In genomic region chr9:16689352-16689938, GRCh38 we compare ENCODE assay signal across 10 cellular contexts.
A peak's percentile ranks its signal among the peaks of the same experiment; 100 is the strongest.
DNase-seq lines count a peak whose midpoint lies in the region; ATAC-seq and TF ChIP-seq lines count a peak whose summit lies in the region.
"Had no signal": no experiment of that assay in that cellular context is flagged by ENCODE, and none has a peak within 500 bp of the region (broad histone marks: within the 10 kb centered on the region; RNA-seq: fewer than 3 reads in every experiment).

No MANE protein-coding gene starts in this region.

- dilution Hi-C loops in IMR-90 (cut with HindIII; ENCODE audit: low sequenced_read_pairs, unreplicated experiment): no loop called here

- H3K23ac ChIP-seq in IMR-90 (ENCODE audit: low read depth, low read length): no peak overlapping the region

- intact Hi-C loops in IMR-90 (cut with micrococcal nuclease) (no loop called here), sigmoid colon (cut with DNase I) (no loop called here), vagina (cut with DNase I) (no loop called here)

- no peak overlapping the region for H4K5ac ChIP-seq in IMR-90 (ENCODE audit: low read depth, low read length)

- H2AK5ac ChIP-seq in IMR-90 (ENCODE audit: low read depth, low read length): no peak overlapping the region

- H3K36me3 ChIP-seq in IMR-90 (ENCODE audit: control insufficient read depth, insufficient read depth, low read length): peaks cover 4% of the 10 kb centered on the region; the same call in 1 of the 2 replicates
- H3K36me3 ChIP-seq in sigmoid colon: no peaks in the 10 kb centered on the region
- no peaks in the 10 kb centered on the region for H3K36me3 ChIP-seq in vagina
- H3K36me3 ChIP-seq: gastroesophageal sphincter had no signal

- H3K27me3 ChIP-seq in IMR-90 (ENCODE audit: control insufficient read depth, insufficient read depth, low read length) (no peaks in the 10 kb centered on the region), sigmoid colon (no peaks in the 10 kb centered on the region), vagina (no peaks in the 10 kb centered on the region)
- H3K27me3 ChIP-seq: gastroesophageal sphincter had no signal

- ATAC-seq in IMR-90 (ENCODE audit: low read depth): no peak; the same call in 1 of the 2 replicates
- no peak for ATAC-seq in GM21528 (IDR thresholded peaks at IDR 0.05; ENCODE audit: low FRiP score, unreplicated experiment)
- ATAC-seq: activated naive CD4-positive, alpha-beta T cell treated with anti-CD3 and anti-CD28 coated beads, Interleukin-2, amount 50 U/mL, for 72 hours; gastroesophageal sphincter had no signal

- H4K8ac ChIP-seq in IMR-90 (ENCODE audit: low read depth in 2 of 2, low read length in 2 of 2): no peak overlapping the region

- H2AFZ ChIP-seq in IMR-90 (replicated peaks; ENCODE audit: low read length, poor library complexity): no peak overlapping the region

- no peaks in the 10 kb centered on the region for H4K20me1 ChIP-seq in IMR-90 (ENCODE audit: insufficient read depth, low read length)

- BruUV-seq in IMR-90 (replicated peaks; lab: Mats Ljungman, UMichigan): no TSS peak

- H3K79me1 ChIP-seq in IMR-90 (ENCODE audit: low read depth in 1 of 2, low read length in 2 of 2): peaks cover 38 to 67% of the 10 kb centered on the region in 2 experiments

- H2BK5ac ChIP-seq in IMR-90 (ENCODE audit: low read depth, low read length, poor library complexity, severe bottlenecking): no peak overlapping the region

- DNase-seq in IMR-90: peak; percentile 39
- peak; percentile 51 for DNase-seq in NCI-H526 treated with DMSO at 0.1 percent for 48 hours (lab: John Stamatoyannopoulos, UW)
- DNase-seq in fibroblast of pulmonary artery (ENCODE audit: low read depth): peak; percentile 38
- no peak for DNase-seq in sigmoid colon
- no peak for DNase-seq in activated CD4-positive, CD25-positive, alpha-beta regulatory T cell treated with anti-CD3 and anti-CD28 coated beads, Interleukin-2, amount 50 U/mL, for 72 hours
- DNase-seq in COLO829 (ENCODE audit: low spot score): no peak
- DNase-seq in vagina (ENCODE audit: extremely low spot score in 2 of 2): no peak

- H2BK120ac ChIP-seq in IMR-90 (ENCODE audit: low read depth, low read length): no peak overlapping the region

- no peak overlapping the region for H3K56ac ChIP-seq in IMR-90 (ENCODE audit: extremely low read depth, insufficient read depth, low read length)

- H3K27ac ChIP-seq in IMR-90 (ENCODE audit: insufficient read depth, low read length) (no peak overlapping the region), sigmoid colon (peak overlapping the region in 3 of 4 donors; percentile 49 to 61 (median 60)), vagina (no peak overlapping the region)

- TF ChIP-seq POLR2A in IMR-90 (IDR thresholded peaks at IDR 0.05; ENCODE audit: low read depth, low read length): no peak
- no peak for TF ChIP-seq POLR2A in sigmoid colon (IDR thresholded peaks at IDR 0.05)
- TF ChIP-seq POLR2A in vagina (IDR thresholded peaks at IDR 0.05): no peak

- CTCF ChIA-PET in IMR-90 (lab: Yijun Ruan, JAX): interaction anchor here (0.6 kb wide), 2 partner anchors 13 to 102 kb away, joined by 4 to 5 read pairs; no protein-coding TSS in a partner anchor

- no peak overlapping the region for H3K4me2 ChIP-seq in IMR-90 (ENCODE audit: low read depth, low read length)

- H3K9me1 ChIP-seq in IMR-90 (ENCODE audit: insufficient read depth, low read length): 0 out of 2 replicates have a peak, but pooled peaks cover 3% of the 10 kb centered on the region

- no peak overlapping the region for H3K9ac ChIP-seq in IMR-90 (ENCODE audit: low read depth, low read length)

- H3K9me3 ChIP-seq in IMR-90 (ENCODE audit: control insufficient read depth, insufficient read depth, low read length): no peaks in the 10 kb centered on the region
- H3K9me3 ChIP-seq in sigmoid colon: no peaks in the 10 kb centered on the region
- no peaks in the 10 kb centered on the region for H3K9me3 ChIP-seq in vagina
- H3K9me3 ChIP-seq: gastroesophageal sphincter had no signal

- H3K4me3 ChIP-seq in IMR-90 (ENCODE audit: insufficient read depth, low read depth, low read length) (no peak overlapping the region), fibroblast of pulmonary artery (replicated peaks; ENCODE audit: low read depth, low read length) (no peak overlapping the region), sigmoid colon (no peak overlapping the region), vagina (no peak overlapping the region)
- H3K4me3 ChIP-seq: gastroesophageal sphincter had no signal

- no peak overlapping the region for H2AK9ac ChIP-seq in IMR-90 (replicated peaks; ENCODE audit: low read depth, low read length, poor library complexity)

- H3K4me1 ChIP-seq in IMR-90 (ENCODE audit: control insufficient read depth, insufficient read depth, low read length) (peaks cover 3% of the 10 kb centered on the region; the same call in 1 of the 2 replicates), sigmoid colon (peaks cover 0 to 33% (median 24%) of the 10 kb centered on the region in 4 donors), vagina (no peaks in the 10 kb centered on the region)

- TF ChIP-seq CTCF in IMR-90 (conservative IDR thresholded peaks at IDR 0.05; ENCODE audit: low read depth, low read length) (no peak), fibroblast of pulmonary artery (IDR thresholded peaks at IDR 0.05; ENCODE audit: low read length, missing control alignments) (no peak), sigmoid colon (IDR thresholded peaks at IDR 0.05) (no peak), vagina (IDR thresholded peaks at IDR 0.05) (no peak)

- no peak overlapping the region for H3K4ac ChIP-seq in IMR-90 (ENCODE audit: low read depth, low read length)

- no peak for TF ChIP-seq RAD21 in IMR-90 (IDR thresholded peaks at IDR 0.05; ENCODE audit: low read length)

- no peak overlapping the region for H4K91ac ChIP-seq in IMR-90 (ENCODE audit: insufficient read depth, low read depth, low read length)

- no peak overlapping the region for H2BK20ac ChIP-seq in IMR-90 (ENCODE audit: low read depth, low read length)

- in situ Hi-C loops in IMR-90 (cut with MboI; ENCODE audit: low sequenced_read_pairs): no loop called here

- H3K14ac ChIP-seq in IMR-90 (replicated peaks; ENCODE audit: low read depth, low read length): no peak overlapping the region

- no peak overlapping the region for H3K18ac ChIP-seq in IMR-90 (ENCODE audit: low read depth, low read length)

- no CpG with 5 or more reads among the region's 5 CpGs for WGBS in IMR-90 (ENCODE audit: extremely low coverage in 2 of 2, insufficient read length in 1 of 2), 2 experiments
- WGBS in sigmoid colon, 2 donors: 52 to 70% methylated on average over 5 of the region's 5 CpGs

- POLR2A ChIA-PET in IMR-90 (lab: Charles Lee; ENCODE audit: unreplicated experiment): interaction anchor here (0.6 kb wide), 2 partner anchors 44 to 802 kb away, joined by 9 to 11 read pairs; no protein-coding TSS in a partner anchor

- TF ChIP-seq EP300 in sigmoid colon (IDR thresholded peaks at IDR 0.05): no peak

- H2BK15ac ChIP-seq in IMR-90 (ENCODE audit: low read depth, low read length): 0 out of 3 replicates have a peak overlapping the region, but pooled peaks have one; percentile 21

TF ChIP-seq in IMR-90, 13 proteins besides CTCF, POLR2A, EP300 and RAD21:
- TF ChIP-seq NFE2L2 (IDR thresholded peaks at IDR 0.05; ENCODE audit: low read depth, low read length) (no peak), CEBPB (IDR thresholded peaks at IDR 0.05; ENCODE audit: low read depth, low read length) (no peak), MAFK (IDR thresholded peaks at IDR 0.05; ENCODE audit: low read depth, low read length) (no peak), RFX5 (IDR thresholded peaks at IDR 0.05; ENCODE audit: low read depth, low read length) (no peak), MAZ (IDR thresholded peaks at IDR 0.05; ENCODE audit: borderline replicate concordance, low read depth, low read length) (no peak), SMC3 (IDR thresholded peaks at IDR 0.05; ENCODE audit: low read depth, low read length) (no peak), CHD1 (IDR thresholded peaks at IDR 0.05; ENCODE audit: low read depth, low read length) (no peak), BHLHE40 (IDR thresholded peaks at IDR 0.05; ENCODE audit: low read depth, low read length) (no peak), FOS (IDR thresholded peaks at IDR 0.05; ENCODE audit: low read depth, low read length) (no peak), RCOR1 (IDR thresholded peaks at IDR 0.05; ENCODE audit: insufficient replicate concordance, low read length) (no peak), USF2 (IDR thresholded peaks at IDR 0.05; ENCODE audit: low read depth, low read length) (no peak), ELK1 (IDR thresholded peaks at IDR 0.05; ENCODE audit: borderline replicate concordance, low read depth, low read length) (no peak), MXI1 (IDR thresholded peaks at IDR 0.05; ENCODE audit: borderline replicate concordance, low read depth, low read length) (no peak)
TF ChIP-seq in IMR-90: peak in this region for 0.

Comparison
In these comparisons a context has a peak if more than half of its experiments do, and no peak if none do; other contexts are left out.
1. DNase-seq: peak in IMR-90 (single experiment), NCI-H526 treated with DMSO at 0.1 percent for 48 hours (single experiment) and fibroblast of pulmonary artery (single experiment); none in sigmoid colon (single experiment), activated CD4-positive, CD25-positive, alpha-beta regulatory T cell treated with anti-CD3 and anti-CD28 coated beads, Interleukin-2, amount 50 U/mL, for 72 hours (single experiment), COLO829 (single experiment) and vagina (0 of 2).
2. H3K27ac ChIP-seq: peak in sigmoid colon (3 of 4); none in IMR-90 (single experiment) and vagina (single experiment).